ENCODE assay signal across 10 cellular contexts in genomic region chr9:110830495-110830894, GRCh38.
"Had no signal": no experiment of that assay in that cellular context is flagged by ENCODE, and none has a peak within 500 bp of the region (broad histone marks: within the 10 kb centered on the region; RNA-seq: fewer than 3 reads in every experiment).

No MANE protein-coding gene starts in this region.

- ATAC-seq: HCT116, HepG2, K562 had no signal

- FAIRE-seq: HepG2, K562 had no signal

- H3K36me3 ChIP-seq: HAP-1 had no signal

- H3K4me3 ChIP-seq: GM23248, HAP-1, K562 had no signal

- DNase-seq: GM23248, GOT3, H7, HFFc6, KG1 had no signal

- H3K27ac ChIP-seq: GM23248, HL-60 had no signal

- H3K4me1 ChIP-seq: HAP-1 had no signal

- H3K9ac ChIP-seq: GM23248 had no signal

- H3K9me3 ChIP-seq: HAP-1 had no signal
